Comparison of ENCODE assay signal across 16 cellular contexts in genomic region chr18:56319953-56320352, GRCh38.
A peak's percentile ranks its signal among the peaks of the same experiment; 100 is the strongest.
DNase-seq lines count a peak whose midpoint lies in the region; ATAC-seq and TF ChIP-seq lines count a peak whose summit lies in the region.
"Had no signal": no experiment of that assay in that cellular context is flagged by ENCODE, and none has a peak within 500 bp of the region (broad histone marks: within the 10 kb centered on the region; RNA-seq: fewer than 3 reads in every experiment).

No MANE protein-coding gene starts in this region.

- H2AFZ ChIP-seq in KMS-11 (ENCODE audit: low read depth), result peak overlapping the region; percentile 69; the same call in 1 of the 2 replicates
- H2AFZ ChIP-seq: PC-9 had no signal

- peak; percentile 55 for ATAC-seq in GM21360 (IDR thresholded peaks at IDR 0.05; ENCODE audit: unreplicated experiment)
- peak in 1 of 2 donors; percentile 39 for ATAC-seq in naive B cell (ENCODE audit: low read depth in 2 of 2)
- no peak for ATAC-seq in HG03378 (IDR thresholded peaks at IDR 0.05; ENCODE audit: unreplicated experiment)
- ATAC-seq: CD8-positive, alpha-beta T cell had no signal

- peak overlapping the region; percentile 72 for H3K4me2 ChIP-seq in KMS-11
- H3K4me2 ChIP-seq: PC-9 had no signal

- peak overlapping the region; percentile 3 to 85 (median 68) for H3K4me3 Mint-ChIP-seq in naive B cell
- H3K4me3 Mint-ChIP-seq: CD8-positive, alpha-beta T cell; T-helper 2 cell treated with Interferon-gamma antibody and Interleukin-4, amounts not matched to agents 5 μg/mL and 100 μg/mL, for 36 hours had no signal

- H4K20me1 ChIP-seq in KMS-11 (ENCODE audit: insufficient read depth), result no peaks in the 10 kb centered on the region

- peaks cover 80% of the 10 kb centered on the region for H3K4me1 ChIP-seq in KMS-11 (ENCODE audit: low read depth, poor library complexity, severe bottlenecking)

- DNase-seq in GM12865 (ENCODE audit: low read depth), result peak; percentile 42
- DNase-seq in naive B cell, result no peak
- no peak for DNase-seq in GM20000 (ENCODE audit: low spot score)
- DNase-seq in DMS53 (lab: John Stamatoyannopoulos, UW), result no peak
- DNase-seq: CD8-positive, alpha-beta T cell; DND-41; NCI-H1436; NCI-H2029 treated with DMSO at 0.1 percent for 48 hours; NCI-H2171 treated with DMSO at 0.1 percent for 48 hours; NCI-H446 treated with DMSO at 0.1 percent for 48 hours; PC-9 had no signal

- peaks cover 45 to 65% (median 59%) of the 10 kb centered on the region in 3 donors for H3K4me1 Mint-ChIP-seq in naive B cell

- H3K36me3 Mint-ChIP-seq in naive B cell, result no peaks in the 10 kb centered on the region
- H3K36me3 Mint-ChIP-seq: CD8-positive, alpha-beta T cell had no signal

- peak overlapping the region; percentile 88 for H3K27ac ChIP-seq in KMS-11
- H3K27ac ChIP-seq: PC-9, SJSA1 had no signal

- TF ChIP-seq CTCF in GM12865 (IDR thresholded peaks at IDR 0.05; ENCODE audit: insufficient read depth, low read depth, low read length, missing control alignments) (no peak), KMS-11 (conservative IDR thresholded peaks at IDR 0.05; ENCODE audit: low read depth, low read length) (no peak), GM20000 (IDR thresholded peaks at IDR 0.05; ENCODE audit: extremely low read depth, missing control alignments) (no peak)

- no peaks in the 10 kb centered on the region for H3K36me3 ChIP-seq in KMS-11 (ENCODE audit: insufficient read depth)
- H3K36me3 ChIP-seq: SJSA1 had no signal

- H3K27me3 ChIP-seq in KMS-11 (ENCODE audit: insufficient read depth, low read depth), result no peaks in the 10 kb centered on the region
- H3K27me3 ChIP-seq: SJSA1 had no signal

- peaks cover 0 to 2% (median 0%) of the 10 kb centered on the region in 7 donors for H3K9me3 Mint-ChIP-seq in naive B cell
- H3K9me3 Mint-ChIP-seq: CD8-positive, alpha-beta T cell; T-helper 2 cell treated with Interferon-gamma antibody and Interleukin-4, amounts not matched to agents 5 μg/mL and 100 μg/mL, for 36 hours had no signal

- H3K79me2 ChIP-seq in KMS-11 (ENCODE audit: insufficient read depth, low read depth), result no peaks in the 10 kb centered on the region

- peak overlapping the region in 3 of 6 donors; percentile 36 to 60 (median 37) for H3K27ac Mint-ChIP-seq in naive B cell
- H3K27ac Mint-ChIP-seq: CD8-positive, alpha-beta T cell; T-helper 2 cell treated with Interferon-gamma antibody and Interleukin-4, amounts not matched to agents 5 μg/mL and 100 μg/mL, for 36 hours had no signal

- peak overlapping the region; percentile 34; the same call in 1 of the 2 replicates for H3K9ac ChIP-seq in KMS-11

- H3K4me3 ChIP-seq in GM12865 (ENCODE audit: low read depth, low read length) (no peak overlapping the region), KMS-11 (IDR thresholded peaks at IDR 0.05; ENCODE audit: insufficient read depth, low read depth, low read length) (no peak overlapping the region)
- H3K4me3 ChIP-seq: PC-9, SJSA1 had no signal

- no peaks in the 10 kb centered on the region for H3K27me3 Mint-ChIP-seq in naive B cell
